In genomic region chr3:152199069-152199838, GRCh38 we compare ENCODE assay signal across 10 cellular contexts.
DNase-seq lines count a peak whose midpoint lies in the region; ATAC-seq and TF ChIP-seq lines count a peak whose summit lies in the region.
"Had no signal": no experiment of that assay in that cellular context is flagged by ENCODE, and none has a peak within 500 bp of the region (broad histone marks: within the 10 kb centered on the region; RNA-seq: fewer than 3 reads in every experiment).

No MANE protein-coding gene starts in this region.

- H2BK120ac ChIP-seq in neuronal stem cell (ENCODE audit: low read depth, low read length), result no peak overlapping the region

- TF ChIP-seq CTCF in nephron progenitor cell (IDR thresholded peaks at IDR 0.05), result no peak

- no peak overlapping the region for H2BK15ac ChIP-seq in neuronal stem cell (ENCODE audit: low read length)

- H3K79me1 ChIP-seq in neuronal stem cell (ENCODE audit: low read depth, low read length), result no peaks in the 10 kb centered on the region

- no peak overlapping the region for H2BK5ac ChIP-seq in neuronal stem cell (ENCODE audit: low read length)

- no peaks in the 10 kb centered on the region for H3K9me3 ChIP-seq in CD8-positive, alpha-beta memory T cell (ENCODE audit: low read length)
- H3K9me3 ChIP-seq in GM23248 (ENCODE audit: low read depth) (no peaks in the 10 kb centered on the region), neuronal stem cell (replicated peaks in 1 of 2; ENCODE audit: control insufficient read depth in 2 of 2, insufficient read depth in 1 of 2, low read depth in 1 of 2, low read length in 2 of 2) (no peaks in the 10 kb centered on the region)

- H4K8ac ChIP-seq in neuronal stem cell (ENCODE audit: low read depth, low read length), result no peak overlapping the region

- H3K18ac ChIP-seq in neuronal stem cell (ENCODE audit: low read length), result no peak overlapping the region

- H3K9ac ChIP-seq in GM23248, result no peak overlapping the region
- no peak overlapping the region for H3K9ac ChIP-seq in neuronal stem cell (ENCODE audit: low read depth, low read length, poor library complexity)

- H3K4me2 ChIP-seq in GM23248 (ENCODE audit: unreplicated experiment), result no peak overlapping the region
- H3K4me2 ChIP-seq in neuronal stem cell (ENCODE audit: insufficient read depth, low read length, poor library complexity, severe bottlenecking), result no peak overlapping the region

- H3K4ac ChIP-seq in neuronal stem cell (ENCODE audit: low read length), result no peak overlapping the region

- no peaks in the 10 kb centered on the region for H3K27me3 ChIP-seq in CD8-positive, alpha-beta memory T cell (ENCODE audit: insufficient read depth, low read length, poor library complexity, severe bottlenecking)
- H3K27me3 ChIP-seq in GM23248 (replicated peaks; ENCODE audit: insufficient read depth) (no peaks in the 10 kb centered on the region), neuronal stem cell (ENCODE audit: control insufficient read depth in 3 of 3, insufficient read depth in 3 of 3, low read depth in 1 of 3, low read length in 3 of 3) (no peaks in the 10 kb centered on the region)

- peak overlapping the region; percentile 88 to 98 (median 96) for H3K27ac Mint-ChIP-seq in CD8-positive, alpha-beta memory T cell
- H3K27ac Mint-ChIP-seq in activated T-helper 1 cell treated with anti-CD3 and anti-CD28 coated beads, Interleukin-12 subunit alpha, Interleukin-12 subunit beta, Interleukin-2, Interleukin-4 antibody, amounts not matched to agents 30 ng/mL and 10 ng/mL and 1 ng/mL, durations not matched to agents 14 hours and 24 hours and 36 hours, result peak overlapping the region; percentile 90
- peak overlapping the region; percentile 34 for H3K27ac Mint-ChIP-seq in nephron progenitor cell

- intact Hi-C loops in activated T-helper 1 cell treated with anti-CD3 and anti-CD28 coated beads, Interleukin-12 subunit alpha, Interleukin-12 subunit beta, Interleukin-2, Interleukin-4 antibody, amounts not matched to agents 30 ng/mL and 10 ng/mL and 1 ng/mL, durations not matched to agents 14 hours and 24 hours and 36 hours (cut with micrococcal nuclease), result loop anchor here (1.0 to 10.0 kb wide), 6 partner anchors 44 to 1594 kb away; partner anchors contain the start of genes SELENOT and SIAH2
- intact Hi-C loops in left colon (cut with DNase I, micrococcal nuclease), result no loop called here

- in situ Hi-C loops in GM23248 (cut with MboI), result no loop called here

- H3K27me3 Mint-ChIP-seq in CD8-positive, alpha-beta memory T cell, result no peaks in the 10 kb centered on the region
- H3K27me3 Mint-ChIP-seq in activated T-helper 1 cell treated with anti-CD3 and anti-CD28 coated beads, Interleukin-12 subunit alpha, Interleukin-12 subunit beta, Interleukin-2, Interleukin-4 antibody, amounts not matched to agents 30 ng/mL and 10 ng/mL and 1 ng/mL, durations not matched to agents 14 hours and 24 hours and 36 hours (ENCODE audit: insufficient read depth), result no peaks in the 10 kb centered on the region
- no peaks in the 10 kb centered on the region for H3K27me3 Mint-ChIP-seq in nephron progenitor cell (ENCODE audit: low read depth, poor library complexity)

- H2BK12ac ChIP-seq in neuronal stem cell (ENCODE audit: low read length), result no peak overlapping the region

- H3K36me3 ChIP-seq in CD8-positive, alpha-beta memory T cell (ENCODE audit: insufficient read depth, low read length), result no peaks in the 10 kb centered on the region
- no peaks in the 10 kb centered on the region for H3K36me3 ChIP-seq in GM23248 (ENCODE audit: low read depth)
- H3K36me3 ChIP-seq in neuronal stem cell (replicated peaks in 1 of 2; ENCODE audit: control insufficient read depth in 2 of 2, insufficient read depth in 2 of 2, low read length in 2 of 2), result no peaks in the 10 kb centered on the region

- no peak overlapping the region for H4K91ac ChIP-seq in neuronal stem cell (ENCODE audit: low read depth, low read length, poor library complexity)

- peak overlapping the region; percentile 9; the same call in 1 of the 2 replicates for H2AFZ ChIP-seq in GM23248
- no peak overlapping the region for H2AFZ ChIP-seq in neuronal stem cell (ENCODE audit: low read length)

- peaks cover 71 to 92% (median 90%) of the 10 kb centered on the region in 3 donors for H3K4me1 Mint-ChIP-seq in CD8-positive, alpha-beta memory T cell
- peaks cover 84% of the 10 kb centered on the region for H3K4me1 Mint-ChIP-seq in activated T-helper 1 cell treated with anti-CD3 and anti-CD28 coated beads, Interleukin-12 subunit alpha, Interleukin-12 subunit beta, Interleukin-2, Interleukin-4 antibody, amounts not matched to agents 30 ng/mL and 10 ng/mL and 1 ng/mL, durations not matched to agents 14 hours and 24 hours and 36 hours (ENCODE audit: low read depth)
- H3K4me1 Mint-ChIP-seq in nephron progenitor cell, result no peaks in the 10 kb centered on the region

- peaks cover 67% of the 10 kb centered on the region for H3K4me1 ChIP-seq in CD8-positive, alpha-beta memory T cell (ENCODE audit: insufficient read depth, low read length)
- peaks cover 31% of the 10 kb centered on the region for H3K4me1 ChIP-seq in GM23248 (ENCODE audit: insufficient read depth)
- no peaks in the 10 kb centered on the region for H3K4me1 ChIP-seq in neuronal stem cell (ENCODE audit: control insufficient read depth in 2 of 2, insufficient read depth in 1 of 2, low read depth in 1 of 2, low read length in 2 of 2)

- no peaks in the 10 kb centered on the region for H3K9me3 Mint-ChIP-seq in CD8-positive, alpha-beta memory T cell
- no peaks in the 10 kb centered on the region for H3K9me3 Mint-ChIP-seq in activated T-helper 1 cell treated with anti-CD3 and anti-CD28 coated beads, Interleukin-12 subunit alpha, Interleukin-12 subunit beta, Interleukin-2, Interleukin-4 antibody, amounts not matched to agents 30 ng/mL and 10 ng/mL and 1 ng/mL, durations not matched to agents 14 hours and 24 hours and 36 hours
- no peaks in the 10 kb centered on the region for H3K9me3 Mint-ChIP-seq in nephron progenitor cell

- peaks cover 0 to 4% (median 0%) of the 10 kb centered on the region in 3 donors for H3K36me3 Mint-ChIP-seq in CD8-positive, alpha-beta memory T cell
- no peaks in the 10 kb centered on the region for H3K36me3 Mint-ChIP-seq in activated T-helper 1 cell treated with anti-CD3 and anti-CD28 coated beads, Interleukin-12 subunit alpha, Interleukin-12 subunit beta, Interleukin-2, Interleukin-4 antibody, amounts not matched to agents 30 ng/mL and 10 ng/mL and 1 ng/mL, durations not matched to agents 14 hours and 24 hours and 36 hours (ENCODE audit: low read depth)
- no peaks in the 10 kb centered on the region for H3K36me3 Mint-ChIP-seq in nephron progenitor cell (ENCODE audit: low read depth)

- peaks cover 19% of the 10 kb centered on the region; the same call in 1 of the 2 replicates for H3F3A ChIP-seq in GM23248 (ENCODE audit: insufficient read depth)

- POLR2A ChIA-PET in CD8-positive, alpha-beta memory T cell (lab: Charles Lee), result interaction anchor here (0.6 to 3.7 kb wide), 9 partner anchors 9 to 1564 kb away, joined by 3 to 29 read pairs (median 4); partner anchors contain the start of gene MBNL1

- H3K79me2 ChIP-seq in GM23248 (ENCODE audit: insufficient read depth), result no peaks in the 10 kb centered on the region

- H3K27ac ChIP-seq in CD8-positive, alpha-beta memory T cell (ENCODE audit: low read depth, low read length), result peak overlapping the region; percentile 63
- H3K27ac ChIP-seq in GM23248 (no peak overlapping the region), neuronal stem cell (replicated peaks; ENCODE audit: low read length) (no peak overlapping the region)

- no peaks in the 10 kb centered on the region for H3K9me2 ChIP-seq in GM23248 (ENCODE audit: insufficient read depth)

- H2AK5ac ChIP-seq in neuronal stem cell (ENCODE audit: low read depth, low read length), result no peak overlapping the region

- H3K14ac ChIP-seq in neuronal stem cell (ENCODE audit: low read length), result no peak overlapping the region

- H4K20me1 ChIP-seq in GM23248 (ENCODE audit: insufficient read depth), result no peaks in the 10 kb centered on the region

- peak overlapping the region; percentile 48 for H3K4me3 ChIP-seq in CD8-positive, alpha-beta memory T cell (ENCODE audit: low read length)
- H3K4me3 ChIP-seq in GM23248, result no peak overlapping the region
- no peak overlapping the region for H3K4me3 ChIP-seq in neuronal stem cell (ENCODE audit: low read length in 2 of 2)

- CTCF ChIA-PET in CD8-positive, alpha-beta memory T cell (lab: Charles Lee), result interaction anchor here (1.4 to 4.6 kb wide), 5 partner anchors 12 to 73 kb away, joined by 3 to 25 read pairs (median 5); partner anchors contain the start of gene MBNL1

- no peak overlapping the region for H3K23ac ChIP-seq in neuronal stem cell (ENCODE audit: low read depth, low read length, poor library complexity)

- no peak for DNase-seq in CD8-positive, alpha-beta memory T cell
- DNase-seq in GM23248 (no peak), nephron progenitor cell (no peak), kidney tubule cell (ENCODE audit: low spot score) (no peak), left colon (no peak), neuronal stem cell (ENCODE audit: low spot score) (no peak)
- no peak for DNase-seq in activated T-helper 1 cell treated with anti-CD3 and anti-CD28 coated beads, Interleukin-12 subunit alpha, Interleukin-12 subunit beta, Interleukin-2, Interleukin-4 antibody, amounts not matched to agents 30 ng/mL and 10 ng/mL and 1 ng/mL, durations not matched to agents 14 hours and 24 hours and 36 hours (ENCODE audit: low spot score)
- DNase-seq: activated CD8-positive, alpha-beta memory T cell treated with anti-CD3 and anti-CD28 coated beads, Interleukin-2, amount 50 U/mL, for 48 hours; NCI-H82 had no signal

- peak overlapping the region; percentile 63 to 90 (median 73) for H3K4me3 Mint-ChIP-seq in CD8-positive, alpha-beta memory T cell
- H3K4me3 Mint-ChIP-seq in activated T-helper 1 cell treated with anti-CD3 and anti-CD28 coated beads, Interleukin-12 subunit alpha, Interleukin-12 subunit beta, Interleukin-2, Interleukin-4 antibody, amounts not matched to agents 30 ng/mL and 10 ng/mL and 1 ng/mL, durations not matched to agents 14 hours and 24 hours and 36 hours, result peak overlapping the region; percentile 76
- H3K4me3 Mint-ChIP-seq in nephron progenitor cell, result no peak overlapping the region

- 88 to 93% methylated on average over 3 of the region's 3 CpGs for WGBS in GM23248 (ENCODE audit: low coverage in 1 of 2, low lambda C conversion rate in 2 of 2, missing lambda C conversion rate in 2 of 2), 2 experiments
- WGBS in neuronal stem cell (ENCODE audit: extremely low coverage in 2 of 2, insufficient read length in 2 of 2, insufficient replicate concordance in 1 of 2), 2 donors, result no CpG with 5 or more reads among the region's 3 CpGs

- ATAC-seq in left colon (no peak), GM18519 (IDR thresholded peaks at IDR 0.05; ENCODE audit: low FRiP score, unreplicated experiment) (no peak)

Comparison
In these comparisons a context has a peak if more than half of its experiments do, and no peak if none do; other contexts are left out.
1. H3K27ac Mint-ChIP-seq: peak in every context shown above with its lines; median percentile 96 in CD8-positive, alpha-beta memory T cell; 90 in activated T-helper 1 cell treated with anti-CD3 and anti-CD28 coated beads, Interleukin-12 subunit alpha, Interleukin-12 subunit beta, Interleukin-2, Interleukin-4 antibody, amounts not matched to agents 30 ng/mL and 10 ng/mL and 1 ng/mL, durations not matched to agents 14 hours and 24 hours and 36 hours; 34 in nephron progenitor cell.